ENCODE assay signal across 18 cellular contexts in the genomic region with DNA sequence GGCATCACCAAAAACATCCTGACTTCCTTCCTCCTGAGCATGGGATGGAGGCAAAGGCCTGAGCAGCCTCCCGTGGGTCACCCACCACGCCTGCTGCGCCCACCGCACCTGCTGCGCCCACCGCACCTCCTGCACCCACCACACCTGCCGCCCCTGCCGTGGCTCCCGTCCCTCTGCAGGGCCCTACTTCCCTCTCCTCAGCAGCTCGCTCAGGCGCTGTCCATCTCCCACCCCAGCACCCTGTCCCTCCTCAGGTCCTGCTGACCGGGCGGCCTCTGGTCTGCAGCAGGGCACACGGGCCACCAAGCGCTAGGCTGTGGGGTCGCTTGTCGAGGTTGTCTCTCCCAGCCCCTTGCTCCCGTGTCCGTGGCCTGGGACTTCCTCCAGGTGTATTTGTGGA.
DNase-seq lines count a peak whose midpoint lies in the region; ATAC-seq and TF ChIP-seq lines count a peak whose summit lies in the region.
"Had no signal": no experiment of that assay in that cellular context is flagged by ENCODE, and none has a peak within 500 bp of the region (broad histone marks: within the 10 kb centered on the region; RNA-seq: fewer than 3 reads in every experiment).

No MANE protein-coding gene starts in this region.

- H3K4me3 ChIP-seq in left ventricle myocardium inferior (no peak overlapping the region), psoas muscle (no peak overlapping the region)
- H3K4me3 ChIP-seq: BLaER1 treated with 17β-estradiol and CSF1 and Interleukin-3, amounts not matched to agents 10 nM and 100 nM; GM23338 had no signal

- H3K27me3 ChIP-seq in left ventricle myocardium inferior (ENCODE audit: low read depth) (peaks cover 14% of the 10 kb centered on the region), psoas muscle (ENCODE audit: insufficient read depth in 3 of 3, low read length in 2 of 3) (no peaks in the 10 kb centered on the region)

- ATAC-seq in Right ventricle myocardium superior (ENCODE audit: poor library complexity) (peak; percentile 6), left cardiac atrium (no peak), psoas muscle (peak in 2 of 4 donors; percentile 0 to 1), HG03460 (IDR thresholded peaks at IDR 0.05; ENCODE audit: unreplicated experiment) (no peak), HG03039 (IDR thresholded peaks at IDR 0.05; ENCODE audit: unreplicated experiment) (no peak)
- ATAC-seq: CD8-positive, alpha-beta T cell; GM23338; HCT116; HepG2 had no signal

- TF ChIP-seq CTCF in left ventricle myocardium inferior (IDR thresholded peaks at IDR 0.05; ENCODE audit: borderline replicate concordance) (no peak), psoas muscle (IDR thresholded peaks at IDR 0.05) (no peak)

- H3K36me3 ChIP-seq in left ventricle myocardium inferior (no peaks in the 10 kb centered on the region), psoas muscle (ENCODE audit: insufficient read depth in 1 of 2, low read depth in 1 of 2) (peaks cover 0 to under 1% of the 10 kb centered on the region in 2 donors)
- H3K36me3 ChIP-seq: BLaER1 treated with 17β-estradiol and CSF1 and Interleukin-3, amounts not matched to agents 10 nM and 100 nM had no signal

- H3K4me1 ChIP-seq in left ventricle myocardium inferior (peaks cover 16% of the 10 kb centered on the region), psoas muscle (peaks cover 35% of the 10 kb centered on the region)

- 28 to 47% (median 39%) methylated on average over 18 to 19 of the region's 19 CpGs for WGBS in psoas muscle, 3 donors

- H3K27ac ChIP-seq in left ventricle myocardium inferior (replicated peaks) (peak overlapping the region; percentile 94), psoas muscle (peak overlapping the region; percentile 92)
- H3K27ac ChIP-seq: BLaER1 treated with 17β-estradiol and CSF1 and Interleukin-3, amounts not matched to agents 10 nM and 100 nM had no signal

- H3K9me3 ChIP-seq in left ventricle myocardium inferior (replicated peaks) (peaks cover 5% of the 10 kb centered on the region), psoas muscle (no peaks in the 10 kb centered on the region)
- H3K9me3 ChIP-seq: BLaER1 treated with 17β-estradiol and CSF1 and Interleukin-3, amounts not matched to agents 10 nM and 100 nM had no signal

- intact Hi-C loops in Right ventricle myocardium superior (cut with DNase I) = loop anchor here (5.0 kb wide), 1 partner anchor 67 kb away; no protein-coding TSS in a partner anchor
- intact Hi-C loops in left cardiac atrium (cut with DNase I) = no loop called here
- intact Hi-C loops in left ventricle myocardium inferior (cut with micrococcal nuclease) = no loop called here
- intact Hi-C loops in psoas muscle (cut with DNase I) = no loop called here

- no peak for DNase-seq in Right ventricle myocardium superior
- no peak for DNase-seq in left cardiac atrium
- no peak for DNase-seq in left ventricle myocardium inferior
- peak in 1 of 2 donors; percentile 61 for DNase-seq in psoas muscle
- DNase-seq in MV-4-11 (lab: John Stamatoyannopoulos, UW) = no peak
- DNase-seq: 8988T; Calu3; CD8-positive, alpha-beta T cell; DMS79 treated with DMSO at 0.1 percent for 48 hours; GF-D8; H7; HFFc6 had no signal
